In the genomic region with DNA sequence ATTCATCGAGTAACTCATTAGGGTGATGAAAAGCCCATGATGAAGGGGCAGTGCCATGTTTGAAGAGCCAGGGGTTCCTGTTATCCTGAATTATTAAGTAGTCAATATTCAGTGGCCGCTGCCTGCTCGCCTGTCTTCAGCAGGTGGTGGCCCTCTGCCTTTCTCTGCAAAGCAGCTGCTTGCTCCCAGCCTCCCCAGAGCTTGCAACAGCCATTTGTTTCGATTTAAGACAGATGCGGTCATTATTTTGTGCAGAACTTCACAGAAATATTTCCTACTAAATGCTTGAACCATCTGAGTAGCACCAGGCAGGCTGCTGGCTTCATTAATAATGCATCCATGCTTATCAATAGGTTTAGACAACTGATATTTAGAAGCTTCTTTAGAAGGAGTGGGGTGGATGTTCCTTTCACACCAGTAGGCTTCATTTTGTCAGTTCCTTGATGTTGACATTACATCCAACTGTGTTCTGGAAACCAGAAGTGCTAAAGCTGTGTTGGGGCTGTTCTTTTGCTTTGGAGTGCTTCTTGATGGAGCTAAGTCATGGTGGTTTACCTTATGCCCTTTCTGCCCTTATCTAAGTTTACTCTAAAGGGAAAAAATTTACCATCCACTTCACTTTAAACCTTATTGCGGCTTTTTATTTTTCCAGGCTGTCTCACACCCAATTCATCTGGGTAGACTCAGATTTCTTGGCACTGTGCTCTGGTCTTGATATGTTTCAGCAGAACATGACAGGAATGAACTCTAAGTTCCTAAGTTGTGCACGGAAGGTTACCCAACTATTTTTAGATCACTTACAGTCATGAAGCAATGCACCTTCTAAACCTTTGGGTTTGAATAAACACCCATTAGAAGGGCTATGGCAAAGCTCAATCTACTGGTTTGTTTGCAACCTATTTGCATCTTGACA, we compare ENCODE assay signal across 1 cellular context.
TF ChIP-seq lines count a peak whose summit lies in the region.

No MANE protein-coding gene starts in this region.

TF ChIP-seq in GM23338, 12 proteins besides CTCF, POLR2A, EP300 and RAD21 (continued from another document):
- TF ChIP-seq, protein P1, sequence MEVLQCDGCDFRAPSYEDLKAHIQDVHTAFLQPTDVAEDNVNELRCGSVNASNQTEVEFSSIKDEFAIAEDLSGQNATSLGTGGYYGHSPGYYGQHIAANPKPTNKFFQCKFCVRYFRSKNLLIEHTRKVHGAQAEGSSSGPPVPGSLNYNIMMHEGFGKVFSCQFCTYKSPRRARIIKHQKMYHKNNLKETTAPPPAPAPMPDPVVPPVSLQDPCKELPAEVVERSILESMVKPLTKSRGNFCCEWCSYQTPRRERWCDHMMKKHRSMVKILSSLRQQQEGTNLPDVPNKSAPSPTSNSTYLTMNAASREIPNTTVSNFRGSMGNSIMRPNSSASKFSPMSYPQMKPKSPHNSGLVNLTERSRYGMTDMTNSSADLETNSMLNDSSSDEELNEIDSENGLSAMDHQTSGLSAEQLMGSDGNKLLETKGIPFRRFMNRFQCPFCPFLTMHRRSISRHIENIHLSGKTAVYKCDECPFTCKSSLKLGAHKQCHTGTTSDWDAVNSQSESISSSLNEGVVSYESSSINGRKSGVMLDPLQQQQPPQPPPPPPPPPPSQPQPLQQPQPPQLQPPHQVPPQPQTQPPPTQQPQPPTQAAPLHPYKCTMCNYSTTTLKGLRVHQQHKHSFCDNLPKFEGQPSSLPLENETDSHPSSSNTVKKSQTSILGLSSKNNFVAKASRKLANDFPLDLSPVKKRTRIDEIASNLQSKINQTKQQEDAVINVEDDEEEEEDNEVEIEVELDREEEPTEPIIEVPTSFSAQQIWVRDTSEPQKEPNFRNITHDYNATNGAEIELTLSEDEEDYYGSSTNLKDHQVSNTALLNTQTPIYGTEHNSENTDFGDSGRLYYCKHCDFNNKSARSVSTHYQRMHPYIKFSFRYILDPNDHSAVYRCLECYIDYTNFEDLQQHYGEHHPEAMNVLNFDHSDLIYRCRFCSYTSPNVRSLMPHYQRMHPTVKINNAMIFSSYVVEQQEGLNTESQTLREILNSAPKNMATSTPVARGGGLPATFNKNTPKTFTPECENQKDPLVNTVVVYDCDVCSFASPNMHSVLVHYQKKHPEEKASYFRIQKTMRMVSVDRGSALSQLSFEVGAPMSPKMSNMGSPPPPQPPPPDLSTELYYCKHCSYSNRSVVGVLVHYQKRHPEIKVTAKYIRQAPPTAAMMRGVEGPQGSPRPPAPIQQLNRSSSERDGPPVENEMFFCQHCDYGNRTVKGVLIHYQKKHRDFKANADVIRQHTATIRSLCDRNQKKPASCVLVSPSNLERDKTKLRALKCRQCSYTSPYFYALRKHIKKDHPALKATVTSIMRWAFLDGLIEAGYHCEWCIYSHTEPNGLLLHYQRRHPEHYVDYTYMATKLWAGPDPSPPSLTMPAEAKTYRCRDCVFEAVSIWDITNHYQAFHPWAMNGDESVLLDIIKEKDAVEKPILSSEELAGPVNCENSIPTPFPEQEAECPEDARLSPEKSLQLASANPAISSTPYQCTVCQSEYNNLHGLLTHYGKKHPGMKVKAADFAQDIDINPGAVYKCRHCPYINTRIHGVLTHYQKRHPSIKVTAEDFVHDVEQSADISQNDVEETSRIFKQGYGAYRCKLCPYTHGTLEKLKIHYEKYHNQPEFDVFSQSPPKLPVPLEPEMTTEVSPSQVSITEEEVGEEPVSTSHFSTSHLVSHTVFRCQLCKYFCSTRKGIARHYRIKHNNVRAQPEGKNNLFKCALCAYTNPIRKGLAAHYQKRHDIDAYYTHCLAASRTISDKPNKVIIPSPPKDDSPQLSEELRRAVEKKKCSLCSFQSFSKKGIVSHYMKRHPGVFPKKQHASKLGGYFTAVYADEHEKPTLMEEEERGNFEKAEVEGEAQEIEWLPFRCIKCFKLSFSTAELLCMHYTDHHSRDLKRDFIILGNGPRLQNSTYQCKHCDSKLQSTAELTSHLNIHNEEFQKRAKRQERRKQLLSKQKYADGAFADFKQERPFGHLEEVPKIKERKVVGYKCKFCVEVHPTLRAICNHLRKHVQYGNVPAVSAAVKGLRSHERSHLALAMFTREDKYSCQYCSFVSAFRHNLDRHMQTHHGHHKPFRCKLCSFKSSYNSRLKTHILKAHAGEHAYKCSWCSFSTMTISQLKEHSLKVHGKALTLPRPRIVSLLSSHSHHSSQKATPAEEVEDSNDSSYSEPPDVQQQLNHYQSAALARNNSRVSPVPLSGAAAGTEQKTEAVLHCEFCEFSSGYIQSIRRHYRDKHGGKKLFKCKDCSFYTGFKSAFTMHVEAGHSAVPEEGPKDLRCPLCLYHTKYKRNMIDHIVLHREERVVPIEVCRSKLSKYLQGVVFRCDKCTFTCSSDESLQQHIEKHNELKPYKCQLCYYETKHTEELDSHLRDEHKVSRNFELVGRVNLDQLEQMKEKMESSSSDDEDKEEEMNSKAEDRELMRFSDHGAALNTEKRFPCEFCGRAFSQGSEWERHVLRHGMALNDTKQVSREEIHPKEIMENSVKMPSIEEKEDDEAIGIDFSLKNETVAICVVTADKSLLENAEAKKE (CRISPR knock-in tag; IDR thresholded peaks at IDR 0.05): no peak
- TF ChIP-seq ZNF114 (CRISPR knock-in tag; IDR thresholded peaks at IDR 0.05): no peak
TF ChIP-seq in GM23338: peak in this region for 0.
